Comparison of ENCODE assay signal across 28 cellular contexts in genomic region chr4:148268835-148269234, GRCh38.
"Had no signal": no experiment of that assay in that cellular context is flagged by ENCODE, and none has a peak within 500 bp of the region (broad histone marks: within the 10 kb centered on the region; RNA-seq: fewer than 3 reads in every experiment).

No MANE protein-coding gene starts in this region.

- FAIRE-seq: kidney had no signal

- H3K36me3 Mint-ChIP-seq: immature natural killer cell, mesothelial cell of epicardium, natural killer cell had no signal

- H3K36me3 ChIP-seq: left lung, lower lobe of right lung, ovary, right atrium auricular region, right lobe of liver, thyroid gland, transverse colon, uterus had no signal

- H3K4me1 ChIP-seq: left lung, uterus had no signal

- H3K4me1 Mint-ChIP-seq: immature natural killer cell, natural killer cell had no signal

- ATAC-seq: left colon; left lung; lower lobe of right lung; natural killer cell; right lobe of liver; stimulated activated memory B cell treated with anti-CD40 and anti-IgM and Interleukin-4, amounts not matched to agents 10 μg/mL and 1 μg/mL and 100 μg/mL, for 72 hours; stimulated activated naive CD8-positive, alpha-beta T cell treated with anti-CD3 and anti-CD28 coated beads, Interleukin-15, amount 100 ng/mL, for 72 hours had no signal

- H3K27ac ChIP-seq: left lung, lower lobe of right lung, ovary, right atrium auricular region, right lobe of liver, testis, thyroid gland, transverse colon, uterus had no signal

- H3K27ac Mint-ChIP-seq: immature natural killer cell; mesothelial cell of epicardium; naive B cell; natural killer cell; nephron progenitor cell; progenitor cell of endocrine pancreas; stimulated activated memory B cell treated with anti-CD40 and anti-IgM and Interleukin-4, amounts not matched to agents 10 μg/mL and 1 μg/mL and 100 μg/mL, for 72 hours; stimulated activated naive CD8-positive, alpha-beta T cell treated with anti-CD3 and anti-CD28 coated beads, Interleukin-15, amount 100 ng/mL, for 72 hours had no signal

- H3K4me3 ChIP-seq: left lung, lower lobe of right lung, ovary, right atrium auricular region, right lobe of liver, smooth muscle cell, testis, thyroid gland, transverse colon, uterus had no signal

- H3K27me3 Mint-ChIP-seq: naive B cell; progenitor cell of endocrine pancreas; stimulated activated memory B cell treated with anti-CD40 and anti-IgM and Interleukin-4, amounts not matched to agents 10 μg/mL and 1 μg/mL and 100 μg/mL, for 72 hours; stimulated activated naive CD8-positive, alpha-beta T cell treated with anti-CD3 and anti-CD28 coated beads, Interleukin-15, amount 100 ng/mL, for 72 hours had no signal

- H3K9me3 ChIP-seq: left lung, lower lobe of right lung, ovary, right atrium auricular region, right lobe of liver, testis, thyroid gland, transverse colon, uterus had no signal

- H3K4me3 Mint-ChIP-seq: immature natural killer cell; mesothelial cell of epicardium; naive B cell; natural killer cell; nephron progenitor cell; stimulated activated memory B cell treated with anti-CD40 and anti-IgM and Interleukin-4, amounts not matched to agents 10 μg/mL and 1 μg/mL and 100 μg/mL, for 72 hours; stimulated activated naive CD8-positive, alpha-beta T cell treated with anti-CD3 and anti-CD28 coated beads, Interleukin-15, amount 100 ng/mL, for 72 hours had no signal

- DNase-seq: hypothalamus; immature natural killer cell; kidney; left colon; left lung; lower lobe of right lung; mammary epithelial cell; mesendoderm; naive B cell; natural killer cell; nephron progenitor cell; ovary; right lobe of liver; stimulated activated CD4-positive, alpha-beta T cell treated with anti-CD3 and anti-CD28 coated beads, Interleukin-1b, Interleukin-23, amount 100 ng/mL, for 48 hours; stimulated activated CD4-positive, alpha-beta T cell treated with anti-CD3 and anti-CD28 coated beads, Interleukin-2, amount 100 ng/mL, for 48 hours; stimulated activated CD4-positive, alpha-beta T cell treated with anti-CD3 and anti-CD28 coated beads, Interleukin-4, amount 100 ng/mL, for 4 hours; stimulated activated CD8-positive, alpha-beta memory T cell treated with anti-CD3 and anti-CD28 coated beads, Interleukin-4, amount 100 ng/mL, for 48 hours; stimulated activated naive CD4-positive, alpha-beta T cell treated with Interleukin-2 at 50 U/mL for 16 hours; stimulated activated naive CD8-positive, alpha-beta T cell treated with anti-CD3 and anti-CD28 coated beads, Interleukin-15, amount 100 ng/mL, for 72 hours; testis; thyroid gland; transverse colon; uterus had no signal

- H3K27me3 ChIP-seq: left lung, ovary, right atrium auricular region, right lobe of liver, testis, thyroid gland, transverse colon, uterus had no signal

- H3K4me2 ChIP-seq: smooth muscle cell had no signal
